1 cellular context compared by ENCODE assay signal in the genomic region with DNA sequence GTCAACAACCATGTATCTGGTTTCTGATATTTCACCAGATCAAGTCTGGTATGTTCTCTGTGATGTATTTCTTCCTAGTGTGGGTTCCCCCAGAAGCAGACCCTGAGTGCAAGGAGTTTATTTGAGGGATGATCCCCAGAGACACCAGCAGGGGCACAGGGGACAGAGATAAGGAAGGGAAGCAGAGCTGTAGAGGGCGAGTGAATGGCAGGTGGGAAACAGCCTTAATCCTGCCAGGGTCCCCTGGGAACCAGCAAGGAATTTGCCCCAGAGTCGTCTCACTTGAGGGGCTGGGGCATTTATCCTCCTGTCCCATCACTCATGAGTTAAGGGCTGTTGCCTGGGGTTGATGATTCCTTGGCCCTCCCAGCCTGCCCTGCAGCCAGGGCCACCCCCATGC.
TF ChIP-seq lines count a peak whose summit lies in the region.

No MANE protein-coding gene starts in this region.

TF ChIP-seq in GM12878, 131 proteins besides CTCF, POLR2A, EP300 and RAD21 (continued from another document):
- no peak for TF ChIP-seq SIN3A (IDR thresholded peaks at IDR 0.05; ENCODE audit: low read depth, low read length)
- TF ChIP-seq POLR2AphosphoS5 (IDR thresholded peaks at IDR 0.05; ENCODE audit: low read length) = no peak
